8 cellular contexts compared by ENCODE assay signal in the genomic region with DNA sequence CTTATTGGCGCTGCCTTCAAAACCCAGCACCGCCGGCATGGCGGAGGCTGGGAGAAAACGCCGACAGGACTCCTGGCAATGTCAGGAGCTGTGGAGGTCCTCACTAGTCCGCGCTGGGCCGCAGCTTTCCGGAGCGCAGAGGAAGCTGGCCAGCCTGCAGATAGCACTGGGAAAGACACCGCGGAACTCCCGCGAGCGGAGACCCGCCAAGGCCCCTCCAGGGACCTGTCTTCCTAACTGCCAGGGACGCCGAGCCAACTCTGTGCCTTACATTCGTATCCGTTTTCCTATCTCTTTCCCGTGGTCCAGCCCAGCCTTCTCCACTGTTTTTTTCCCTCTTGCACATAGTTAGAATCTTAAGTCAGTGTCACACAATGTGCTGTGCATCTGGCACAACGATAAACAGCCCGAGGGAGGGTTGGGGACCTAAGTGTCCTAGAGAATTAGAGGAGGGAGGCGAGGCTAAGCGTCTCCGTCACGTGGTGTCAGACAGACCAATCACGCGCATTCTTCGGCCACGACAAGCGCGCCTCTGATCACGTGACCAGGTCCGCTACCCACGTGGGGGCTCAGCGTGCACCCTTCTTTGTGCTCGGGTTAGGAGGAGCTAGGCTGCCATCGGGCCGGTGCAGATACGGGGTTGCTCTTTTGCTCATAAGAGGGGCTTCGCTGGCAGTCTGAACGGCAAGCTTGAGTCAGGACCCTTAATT. TPM values are rescaled to one million over a fixed set of nuclear protein-coding genes. Genes with fewer than 3 reads are reported as not detected.
DNase-seq lines count a peak whose midpoint lies in the region; ATAC-seq and TF ChIP-seq lines count a peak whose summit lies in the region.

Gene APEX1, plus strand, starts transcription at position 582 of the 710 bp plus-strand sequence. CDS start 420 bp downstream, outside the sequence.
Gene OSGEP, minus strand, starts transcription at position 168 of the 710 bp plus-strand sequence. Its CDS starts 129 bp downstream, at position 39.

- POLR2A ChIA-PET in naive thymus-derived CD4-positive, alpha-beta T cell (lab: Charles Lee): interaction anchor here (0.5 to 4.4 kb wide), 26 partner anchors 9 to 228 kb away, joined by 3 to 47 read pairs (median 5); partner anchors contain the start of genes PARP2, PNP and TEP1

- H3K27ac Mint-ChIP-seq in GM23338: no peak within 1 kb of the TSS
- no peak within 1 kb of the TSS for H3K27ac Mint-ChIP-seq in activated T-helper 17 cell treated with anti-CD3 and anti-CD28 coated beads, Interleukin-2, amount 50 U/mL, for 72 hours
- H3K27ac Mint-ChIP-seq in naive thymus-derived CD4-positive, alpha-beta T cell: no peak within 1 kb of the TSS
- no peak within 1 kb of the TSS for H3K27ac Mint-ChIP-seq in stimulated activated naive B cell treated with anti-CD40 and anti-IgM and Interleukin-4, amounts not matched to agents 10 μg/mL and 1 μg/mL and 100 μg/mL, for 72 hours

- peak; percentile 81 for ATAC-seq in GM23338
- ATAC-seq in activated T-helper 17 cell treated with anti-CD3 and anti-CD28 coated beads, Interleukin-2, amount 50 U/mL, for 72 hours (replicated peaks): peak; percentile 89
- ATAC-seq in naive thymus-derived CD4-positive, alpha-beta T cell: peak; percentile 88
- ATAC-seq in stimulated activated naive B cell treated with anti-CD40 and anti-IgM and Interleukin-4, amounts not matched to agents 10 μg/mL and 1 μg/mL and 100 μg/mL, for 72 hours (replicated peaks): peak; percentile 90

- H3K27me3 ChIP-seq in DOHH2 (ENCODE audit: control insufficient read depth, low read length) (no peaks in the 10 kb centered on the region), GM23338 (ENCODE audit: insufficient read depth) (no peaks in the 10 kb centered on the region), fibroblast of lung (ENCODE audit: control insufficient read depth, insufficient read depth, low read length) (no peaks in the 10 kb centered on the region)
- no peaks in the 10 kb centered on the region for H3K27me3 ChIP-seq in naive thymus-derived CD4-positive, alpha-beta T cell (ENCODE audit: control insufficient read depth in 2 of 2, insufficient read depth in 2 of 2, low read length in 2 of 2)

- H3K9me3 Mint-ChIP-seq in GM23338: no peaks in the 10 kb centered on the region; the same call in 2 of the 3 replicates
- no peaks in the 10 kb centered on the region for H3K9me3 Mint-ChIP-seq in activated T-helper 17 cell treated with anti-CD3 and anti-CD28 coated beads, Interleukin-2, amount 50 U/mL, for 72 hours
- H3K9me3 Mint-ChIP-seq in naive thymus-derived CD4-positive, alpha-beta T cell: peaks cover 0 to 1% (median 0%) of the 10 kb centered on the region in 11 donors
- H3K9me3 Mint-ChIP-seq in stimulated activated naive B cell treated with anti-CD40 and anti-IgM and Interleukin-4, amounts not matched to agents 10 μg/mL and 1 μg/mL and 100 μg/mL, for 72 hours: no peaks in the 10 kb centered on the region

- H3K36me3 Mint-ChIP-seq in GM23338 (ENCODE audit: low read depth): peaks cover 23% of the 10 kb centered on the region
- no peaks in the 10 kb centered on the region for H3K36me3 Mint-ChIP-seq in activated T-helper 17 cell treated with anti-CD3 and anti-CD28 coated beads, Interleukin-2, amount 50 U/mL, for 72 hours (ENCODE audit: low read depth)
- peaks cover 0 to 32% (median 19%) of the 10 kb centered on the region in 5 donors for H3K36me3 Mint-ChIP-seq in naive thymus-derived CD4-positive, alpha-beta T cell
- peaks cover 29 to 37% of the 10 kb centered on the region in 2 donors for H3K36me3 Mint-ChIP-seq in stimulated activated naive B cell treated with anti-CD40 and anti-IgM and Interleukin-4, amounts not matched to agents 10 μg/mL and 1 μg/mL and 100 μg/mL, for 72 hours

- H3K4me1 ChIP-seq in DOHH2 (ENCODE audit: control insufficient read depth, low read length) (peaks cover 46% of the 10 kb centered on the region), GM23338 (ENCODE audit: insufficient read depth) (peaks cover 22% of the 10 kb centered on the region), fibroblast of lung (ENCODE audit: control insufficient read depth, extremely low read depth, insufficient read depth, low read length) (peaks cover under 1% of the 10 kb centered on the region)
- peaks cover 13 to 18% of the 10 kb centered on the region in 2 donors for H3K4me1 ChIP-seq in naive thymus-derived CD4-positive, alpha-beta T cell (ENCODE audit: control insufficient read depth in 2 of 2, insufficient read depth in 2 of 2, low read length in 2 of 2)

- intact Hi-C loops in naive thymus-derived CD4-positive, alpha-beta T cell (cut with micrococcal nuclease): loop anchor here (1.0 to 10.0 kb wide), 18 partner anchors 13 to 1000 kb away; partner anchors contain the start of genes PARP2 (in 2 of the 2), CCNB1IP1 (in 1 of the 2), CHD8 (in 1 of the 2) and HNRNPC (in 1 of the 2)

- H3K36me3 ChIP-seq in DOHH2 (ENCODE audit: control insufficient read depth, low read length) (peaks cover 91% of the 10 kb centered on the region), GM23338 (ENCODE audit: insufficient read depth) (peaks cover 29% of the 10 kb centered on the region), fibroblast of lung (ENCODE audit: control insufficient read depth, insufficient read depth, low read length) (peaks cover 20% of the 10 kb centered on the region)
- H3K36me3 ChIP-seq in naive thymus-derived CD4-positive, alpha-beta T cell (ENCODE audit: control insufficient read depth in 2 of 3, insufficient read depth in 3 of 3, low read length in 3 of 3): peaks cover 25 to 60% (median 28%) of the 10 kb centered on the region in 3 experiments

- H3K4me1 Mint-ChIP-seq in GM23338: peaks cover 8% of the 10 kb centered on the region
- peaks cover 9% of the 10 kb centered on the region for H3K4me1 Mint-ChIP-seq in activated T-helper 17 cell treated with anti-CD3 and anti-CD28 coated beads, Interleukin-2, amount 50 U/mL, for 72 hours
- H3K4me1 Mint-ChIP-seq in naive thymus-derived CD4-positive, alpha-beta T cell: peaks cover 13 to 31% (median 19%) of the 10 kb centered on the region in 7 donors
- peaks cover 15 to 18% of the 10 kb centered on the region in 2 donors for H3K4me1 Mint-ChIP-seq in stimulated activated naive B cell treated with anti-CD40 and anti-IgM and Interleukin-4, amounts not matched to agents 10 μg/mL and 1 μg/mL and 100 μg/mL, for 72 hours

- peak within 1 kb of the TSS; percentile 94 for H3K9ac ChIP-seq in fibroblast of lung (ENCODE audit: insufficient read depth, low read length)

- H3K79me2 ChIP-seq in DOHH2 (ENCODE audit: control insufficient read depth, low read length): peaks cover 80% of the 10 kb centered on the region
- peaks cover 38% of the 10 kb centered on the region for H3K79me2 ChIP-seq in GM23338 (replicated peaks; ENCODE audit: insufficient read depth)
- H3K79me2 ChIP-seq in fibroblast of lung (ENCODE audit: control insufficient read depth, insufficient read depth, low read length): peaks cover 42% of the 10 kb centered on the region

- H3K9me2 ChIP-seq in DOHH2 (replicated peaks; ENCODE audit: control insufficient read depth, low read length): no peaks in the 10 kb centered on the region
- no peaks in the 10 kb centered on the region for H3K9me2 ChIP-seq in GM23338 (ENCODE audit: insufficient read depth)

- H3K4me2 ChIP-seq in DOHH2 (ENCODE audit: low read length) (peak within 1 kb of the TSS; percentile 71), GM23338 (peak within 1 kb of the TSS; percentile 98), fibroblast of lung (ENCODE audit: extremely low read depth, insufficient read depth, low read length) (peak within 1 kb of the TSS; percentile 97)

- H3K9me3 ChIP-seq in DOHH2 (ENCODE audit: control insufficient read depth, insufficient read depth, low read length) (no peaks in the 10 kb centered on the region), fibroblast of lung (ENCODE audit: control insufficient read depth, insufficient read depth, low read depth, low read length) (no peaks in the 10 kb centered on the region)
- no peaks in the 10 kb centered on the region for H3K9me3 ChIP-seq in naive thymus-derived CD4-positive, alpha-beta T cell (ENCODE audit: control insufficient read depth in 2 of 3, low read length in 3 of 3)

- H3K4me3 Mint-ChIP-seq in GM23338: no peak within 1 kb of the TSS; the same call in 2 of the 3 replicates
- no peak within 1 kb of the TSS for H3K4me3 Mint-ChIP-seq in activated T-helper 17 cell treated with anti-CD3 and anti-CD28 coated beads, Interleukin-2, amount 50 U/mL, for 72 hours
- H3K4me3 Mint-ChIP-seq in naive thymus-derived CD4-positive, alpha-beta T cell: peak within 1 kb of the TSS in 6 of 10 donors; percentile 7 to 43 (median 30)
- peak within 1 kb of the TSS in 1 of 2 donors; percentile 19 for H3K4me3 Mint-ChIP-seq in stimulated activated naive B cell treated with anti-CD40 and anti-IgM and Interleukin-4, amounts not matched to agents 10 μg/mL and 1 μg/mL and 100 μg/mL, for 72 hours

- H3K4me3 ChIP-seq in DOHH2 (ENCODE audit: low read length) (peak within 1 kb of the TSS; percentile 92), GM23338 (peak within 1 kb of the TSS; percentile 65), fibroblast of lung (replicated peaks in 1 of 4; ENCODE audit: control extremely low read depth in 1 of 4, insufficient read depth in 1 of 4, low read depth in 3 of 4, low read length in 4 of 4) (peak within 1 kb of the TSS; percentile 88 to 98 (median 92))
- H3K4me3 ChIP-seq in naive thymus-derived CD4-positive, alpha-beta T cell (ENCODE audit: low read length): peak within 1 kb of the TSS; percentile 80

- DNase-seq in GM23338 (ENCODE audit: low spot score): peak; percentile 100
- DNase-seq in LHCN-M2 (ENCODE audit: low read depth): peak; percentile 99
- DNase-seq in RPMI8226: peak; percentile 98
- DNase-seq in fibroblast of lung (ENCODE audit: low read depth in 2 of 2): peak; percentile 97 to 99
- peak; percentile 86 to 99 (median 98) for DNase-seq in naive thymus-derived CD4-positive, alpha-beta T cell
- DNase-seq in stimulated activated naive B cell treated with anti-CD40 and anti-IgM and Interleukin-4, amounts not matched to agents 10 μg/mL and 1 μg/mL and 100 μg/mL, for 72 hours: peak; percentile 98

- H4K20me1 ChIP-seq in DOHH2 (ENCODE audit: control insufficient read depth, insufficient read depth, low read depth, low read length) (no peaks in the 10 kb centered on the region), GM23338 (replicated peaks; ENCODE audit: insufficient read depth) (peaks cover 3% of the 10 kb centered on the region), fibroblast of lung (ENCODE audit: control insufficient read depth, extremely low read depth, insufficient read depth, low read length) (no peaks in the 10 kb centered on the region)

- TF ChIP-seq CTCF in DOHH2 (IDR thresholded peaks at IDR 0.05; ENCODE audit: low read depth, low read length, poor library complexity, severe bottlenecking): no peak
- TF ChIP-seq CTCF in GM23338 (conservative IDR thresholded peaks at IDR 0.05; ENCODE audit: low read depth in 2 of 2): no peak
- no peak for TF ChIP-seq CTCF in fibroblast of lung (conservative IDR thresholded peaks at IDR 0.05 in 1 of 2, IDR thresholded peaks at IDR 0.05 in 1 of 2; ENCODE audit: low read depth in 1 of 2, low read length in 2 of 2)

- H3K27me3 Mint-ChIP-seq in GM23338 (ENCODE audit: insufficient read depth, low read depth, poor library complexity): peaks cover 5% of the 10 kb centered on the region
- no peaks in the 10 kb centered on the region for H3K27me3 Mint-ChIP-seq in activated T-helper 17 cell treated with anti-CD3 and anti-CD28 coated beads, Interleukin-2, amount 50 U/mL, for 72 hours
- H3K27me3 Mint-ChIP-seq in naive thymus-derived CD4-positive, alpha-beta T cell: no peaks in the 10 kb centered on the region
- no peaks in the 10 kb centered on the region for H3K27me3 Mint-ChIP-seq in stimulated activated naive B cell treated with anti-CD40 and anti-IgM and Interleukin-4, amounts not matched to agents 10 μg/mL and 1 μg/mL and 100 μg/mL, for 72 hours

- CTCF ChIA-PET in naive thymus-derived CD4-positive, alpha-beta T cell (lab: Charles Lee): interaction anchor here (0.9 to 1.5 kb wide), 4 partner anchors 39 to 227 kb away, joined by 3 to 6 read pairs (median 3); no protein-coding TSS in a partner anchor

- H3F3A ChIP-seq in DOHH2 (ENCODE audit: control insufficient read depth, insufficient read depth) (peaks cover 30% of the 10 kb centered on the region), GM23338 (replicated peaks; ENCODE audit: low read depth) (peaks cover 19% of the 10 kb centered on the region; the same call in 1 of the 2 replicates)

- peak within 1 kb of the TSS; percentile 79 for H3K27ac ChIP-seq in DOHH2 (ENCODE audit: low read depth, low read length)
- H3K27ac ChIP-seq in GM23338 (ENCODE audit: low read depth): peak within 1 kb of the TSS; percentile 93
- H3K27ac ChIP-seq in fibroblast of lung (ENCODE audit: insufficient read depth, low read length): peak within 1 kb of the TSS; percentile 99
- peak within 1 kb of the TSS; percentile 85 for H3K27ac ChIP-seq in naive thymus-derived CD4-positive, alpha-beta T cell (ENCODE audit: low read depth, low read length)

- H2AFZ ChIP-seq in GM23338: peak within 1 kb of the TSS; percentile 76; the same call in 1 of the 2 replicates
- H2AFZ ChIP-seq in fibroblast of lung (ENCODE audit: low read length): peak within 1 kb of the TSS; percentile 95

RNA-seq across cellular contexts. Expression of gene APEX1, which starts in this region (rescaled TPM):
- total RNA-seq in GM23338 (2014; rRNA removed; shearing (Covaris generic)): 216 and 247 TPM in 2 replicates
- polyA plus RNA-seq in GM23338 (2016; fragmentation: Nextera tagmentation; extraction: Ambion mirVana): 279 and 291 TPM in 2 replicates
- 152 and 213 TPM in 2 replicates for total RNA-seq in LHCN-M2 (2014; rRNA removed)
- polyA plus RNA-seq in LHCN-M2 (2012): 205 TPM
- total RNA-seq in activated T-helper 17 cell treated with anti-CD3 and anti-CD28 coated beads, Interleukin-2, amount 50 U/mL, for 72 hours: 100 to 1,000 TPM; 151 to 224 TPM
- 66.6 and 86.5 TPM in 2 replicates for total RNA-seq in fibroblast of lung
- polyA plus RNA-seq in fibroblast of lung: 187 and 278 TPM in 2 replicates
- 144 and 207 TPM in 2 replicates for polyA plus RNA-seq in fibroblast of lung (2012)
- 298 and 504 TPM in 2 replicates for polyA minus RNA-seq in fibroblast of lung (ENCODE audit: low replicate concordance)
- 100 to 1,000 TPM in 4 of 5 experiments, 10 to 100 TPM in 1; 97.4 to 159 (median 129) TPM for total RNA-seq in naive thymus-derived CD4-positive, alpha-beta T cell
- polyA plus RNA-seq in naive thymus-derived CD4-positive, alpha-beta T cell: 100 to 1,000 TPM; 161 to 205 TPM

RNA-seq across cellular contexts. Expression of gene OSGEP, which starts in this region (rescaled TPM):
- total RNA-seq in GM23338 (2014; rRNA removed; shearing (Covaris generic)): 59.5 and 62.8 TPM in 2 replicates
- 29.0 and 35.1 TPM in 2 replicates for polyA plus RNA-seq in GM23338 (2016; fragmentation: Nextera tagmentation; extraction: Ambion mirVana)
- total RNA-seq in LHCN-M2 (2014; rRNA removed): 52.8 and 61.1 TPM in 2 replicates
- polyA plus RNA-seq in LHCN-M2 (2012): 22.8 TPM
- 10 to 100 TPM; 40.5 to 42.3 TPM for total RNA-seq in activated T-helper 17 cell treated with anti-CD3 and anti-CD28 coated beads, Interleukin-2, amount 50 U/mL, for 72 hours
- total RNA-seq in fibroblast of lung: 29.5 and 34.0 TPM in 2 replicates
- 18.1 and 26.2 TPM in 2 replicates for polyA plus RNA-seq in fibroblast of lung
- polyA plus RNA-seq in fibroblast of lung (2012): 13.1 and 20.6 TPM in 2 replicates
- polyA minus RNA-seq in fibroblast of lung (ENCODE audit: low replicate concordance): 18.8 and 66.0 TPM in 2 replicates
- total RNA-seq in naive thymus-derived CD4-positive, alpha-beta T cell: 10 to 100 TPM; 54.2 to 77.2 (median 69.1) TPM
- polyA plus RNA-seq in naive thymus-derived CD4-positive, alpha-beta T cell: 10 to 100 TPM; 30.8 to 42.9 TPM

Comparison
In these comparisons a context has a peak if more than half of its experiments do, and no peak if none do; other contexts are left out.
1. Peak in every context shown above with its lines: DNase-seq, ATAC-seq, H3K4me3 ChIP-seq and H3K27ac ChIP-seq.
2. H3K4me3 Mint-ChIP-seq: peak in naive thymus-derived CD4-positive, alpha-beta T cell (6 of 10); none in GM23338 (single experiment) and activated T-helper 17 cell treated with anti-CD3 and anti-CD28 coated beads, Interleukin-2, amount 50 U/mL, for 72 hours (single experiment).